In genomic region chr3:24562874-24563273, GRCh38 we compare ENCODE assay signal across 19 cellular contexts.
A peak's percentile ranks its signal among the peaks of the same experiment; 100 is the strongest.
DNase-seq lines count a peak whose midpoint lies in the region; ATAC-seq, FAIRE-seq and TF ChIP-seq lines count a peak whose summit lies in the region.
"Had no signal": no experiment of that assay in that cellular context is flagged by ENCODE, and none has a peak within 500 bp of the region (broad histone marks: within the 10 kb centered on the region; RNA-seq: fewer than 3 reads in every experiment).

No MANE protein-coding gene starts in this region.

- peak overlapping the region; percentile 30 for H3K4me2 ChIP-seq in OCI-LY3 (ENCODE audit: low read length)
- no peak overlapping the region for H3K4me2 ChIP-seq in smooth muscle cell
- H3K4me2 ChIP-seq: BLaER1 treated with 17β-estradiol and CSF1 and Interleukin-3, amounts not matched to agents 10 nM and 100 nM had no signal

- H3K4me3 ChIP-seq in OCI-LY3 (ENCODE audit: low read length) = no peak overlapping the region
- H3K4me3 ChIP-seq in brain microvascular endothelial cell (ENCODE audit: low read depth, low read length) = no peak overlapping the region
- no peak overlapping the region for H3K4me3 ChIP-seq in smooth muscle cell
- H3K4me3 ChIP-seq: ascending aorta; BLaER1 treated with 17β-estradiol and CSF1 and Interleukin-3, amounts not matched to agents 10 nM and 100 nM; esophagus muscularis mucosa; ovary; stomach had no signal

- peaks cover 4 to 11% of the 10 kb centered on the region in 2 donors for H3K9me3 Mint-ChIP-seq in stimulated activated naive CD8-positive, alpha-beta T cell treated with anti-CD3 and anti-CD28 coated beads, Interleukin-15, amount 100 ng/mL, for 72 hours

- H3K4me1 Mint-ChIP-seq in stimulated activated naive CD8-positive, alpha-beta T cell treated with anti-CD3 and anti-CD28 coated beads, Interleukin-15, amount 100 ng/mL, for 72 hours = no peaks in the 10 kb centered on the region
- H3K4me1 Mint-ChIP-seq: T-cell had no signal

- in situ Hi-C loops in brain microvascular endothelial cell (cut with HindIII; ENCODE audit: low pct_ligation_motif_present, low sequenced_read_pairs) = no loop called here

- H3K27ac Mint-ChIP-seq in stimulated activated naive CD8-positive, alpha-beta T cell treated with anti-CD3 and anti-CD28 coated beads, Interleukin-15, amount 100 ng/mL, for 72 hours = no peak overlapping the region
- H3K27ac Mint-ChIP-seq: T-cell had no signal

- no peaks in the 10 kb centered on the region for H3K27me3 Mint-ChIP-seq in stimulated activated naive CD8-positive, alpha-beta T cell treated with anti-CD3 and anti-CD28 coated beads, Interleukin-15, amount 100 ng/mL, for 72 hours
- H3K27me3 Mint-ChIP-seq: T-cell had no signal

- H3F3A ChIP-seq in smooth muscle cell (ENCODE audit: low read depth) = no peaks in the 10 kb centered on the region

- H3K27me3 ChIP-seq in OCI-LY3 (ENCODE audit: low read depth, low read length) (peaks cover 8% of the 10 kb centered on the region; the same call in 1 of the 2 replicates), brain microvascular endothelial cell (replicated peaks) (no peaks in the 10 kb centered on the region), smooth muscle cell (ENCODE audit: low read depth) (peaks cover 4% of the 10 kb centered on the region)
- H3K27me3 ChIP-seq: ascending aorta; BLaER1 treated with 17β-estradiol and CSF1 and Interleukin-3, amounts not matched to agents 10 nM and 100 nM; esophagus muscularis mucosa; ovary; stomach had no signal

- H3K9ac ChIP-seq in OCI-LY3 (ENCODE audit: low read length) (no peak overlapping the region), smooth muscle cell (ENCODE audit: low read depth) (no peak overlapping the region)
- H3K9ac ChIP-seq: BLaER1 treated with 17β-estradiol and CSF1 and Interleukin-3, amounts not matched to agents 10 nM and 100 nM had no signal

- ATAC-seq in stimulated activated naive CD8-positive, alpha-beta T cell treated with anti-CD3 and anti-CD28 coated beads, Interleukin-15, Interleukin-2, amounts not matched to agents 100 U/mL and 50 U/mL, for 24 hours = peak; percentile 32
- ATAC-seq in stimulated activated naive CD8-positive, alpha-beta T cell treated with anti-CD3 and anti-CD28 coated beads, Interleukin-15, amount 100 ng/mL, for 72 hours = no peak
- ATAC-seq in HG02973 (IDR thresholded peaks at IDR 0.05; ENCODE audit: unreplicated experiment) = peak; percentile 99
- ATAC-seq: T-cell had no signal

- H3K79me2 ChIP-seq in OCI-LY3 (ENCODE audit: low read length) (no peaks in the 10 kb centered on the region), smooth muscle cell (ENCODE audit: low read depth) (no peaks in the 10 kb centered on the region)

- H2AFZ ChIP-seq in OCI-LY3 (ENCODE audit: low read depth, low read length) = no peak overlapping the region
- H2AFZ ChIP-seq in smooth muscle cell (ENCODE audit: low read depth) = no peak overlapping the region

- H3K27ac ChIP-seq in OCI-LY3 (ENCODE audit: low read length) (no peak overlapping the region), brain microvascular endothelial cell (no peak overlapping the region), smooth muscle cell (ENCODE audit: low read depth) (no peak overlapping the region)
- H3K27ac ChIP-seq: ascending aorta; BLaER1 treated with 17β-estradiol and CSF1 and Interleukin-3, amounts not matched to agents 10 nM and 100 nM; esophagus muscularis mucosa; ovary; stomach had no signal

- H3K4me3 Mint-ChIP-seq in stimulated activated naive CD8-positive, alpha-beta T cell treated with anti-CD3 and anti-CD28 coated beads, Interleukin-15, amount 100 ng/mL, for 72 hours = no peak overlapping the region
- H3K4me3 Mint-ChIP-seq: T-cell had no signal

- no peak for DNase-seq in stimulated activated naive CD8-positive, alpha-beta T cell treated with anti-CD3 and anti-CD28 coated beads, Interleukin-15, Interleukin-2, amounts not matched to agents 100 U/mL and 50 U/mL, for 24 hours
- DNase-seq in stimulated activated naive CD8-positive, alpha-beta T cell treated with anti-CD3 and anti-CD28 coated beads, Interleukin-15, amount 100 ng/mL, for 72 hours = no peak
- no peak for DNase-seq in HT-29 (ENCODE audit: low spot score)
- no peak for DNase-seq in brain microvascular endothelial cell
- no peak for DNase-seq in urothelium cell line (ENCODE audit: low spot score)
- DNase-seq in smooth muscle cell (lab: John Stamatoyannopoulos, UW; ENCODE audit: unreplicated experiment) = no peak
- DNase-seq: 8988T, dermis blood vessel endothelial cell, head of caudate nucleus, NCI-H2107, ovary, RPMI8226, stomach, T-cell had no signal

- no peak for FAIRE-seq in urothelium cell line (lab: Jason Lieb, UNC)

- H4K20me1 ChIP-seq in OCI-LY3 (ENCODE audit: insufficient read depth, low read length) (no peaks in the 10 kb centered on the region), smooth muscle cell (ENCODE audit: low read depth) (no peaks in the 10 kb centered on the region)
- H4K20me1 ChIP-seq: BLaER1 treated with 17β-estradiol and CSF1 and Interleukin-3, amounts not matched to agents 10 nM and 100 nM had no signal

- TF ChIP-seq CTCF in OCI-LY3 (IDR thresholded peaks at IDR 0.05; ENCODE audit: low read depth, low read length) = no peak
- no peak for TF ChIP-seq CTCF in brain microvascular endothelial cell (IDR thresholded peaks at IDR 0.05; ENCODE audit: low read depth, low read length, missing control alignments)
- no peak for TF ChIP-seq CTCF in smooth muscle cell (IDR thresholded peaks at IDR 0.05; ENCODE audit: borderline replicate concordance, insufficient read depth, poor library complexity, severe bottlenecking)

- H3K36me3 ChIP-seq in OCI-LY3 (replicated peaks; ENCODE audit: low read depth, low read length) (no peaks in the 10 kb centered on the region), brain microvascular endothelial cell (replicated peaks) (no peaks in the 10 kb centered on the region), smooth muscle cell (ENCODE audit: low read depth) (no peaks in the 10 kb centered on the region)
- H3K36me3 ChIP-seq: ascending aorta; BLaER1 treated with 17β-estradiol and CSF1 and Interleukin-3, amounts not matched to agents 10 nM and 100 nM; esophagus muscularis mucosa; ovary; stomach had no signal

- H3K9me3 ChIP-seq in OCI-LY3 (ENCODE audit: insufficient read depth, low read length) (no peaks in the 10 kb centered on the region), smooth muscle cell (replicated peaks; ENCODE audit: low read depth) (no peaks in the 10 kb centered on the region)
- H3K9me3 ChIP-seq: ovary, stomach had no signal

- WGBS in smooth muscle cell (ENCODE audit: low lambda C conversion rate) = 86% methylated on average over 5 of the region's 5 CpGs

- H3K4me1 ChIP-seq in OCI-LY3 (ENCODE audit: low read length) = peaks cover 10% of the 10 kb centered on the region
- no peaks in the 10 kb centered on the region for H3K4me1 ChIP-seq in smooth muscle cell (ENCODE audit: low read depth)
- H3K4me1 ChIP-seq: ascending aorta; BLaER1 treated with 17β-estradiol and CSF1 and Interleukin-3, amounts not matched to agents 10 nM and 100 nM; esophagus muscularis mucosa; stomach had no signal
